ENCODE assay signal across 1 cellular context in genomic region chr16:56424791-56425438, GRCh38.
A peak's percentile ranks its signal among the peaks of the same experiment; 100 is the strongest.
TF ChIP-seq lines count a peak whose summit lies in the region.

No MANE protein-coding gene starts in this region.

TF ChIP-seq in H1, 55 proteins besides CTCF, POLR2A, EP300 and RAD21:
- TF ChIP-seq EGR1 (IDR thresholded peaks at IDR 0.05; ENCODE audit: borderline replicate concordance, low read depth, low read length) (peak; percentile 20; the same call in 1 of the 2 replicates), RFX5 (IDR thresholded peaks at IDR 0.05; ENCODE audit: borderline replicate concordance, low read depth, low read length) (no peak), ATF3 (IDR thresholded peaks at IDR 0.05; ENCODE audit: insufficient read depth, low read depth, low read length) (no peak), HDAC2 (IDR thresholded peaks at IDR 0.05; ENCODE audit: borderline replicate concordance in 1 of 2, low read depth in 2 of 2, low read length in 2 of 2) (no peak), PHF8 (conservative IDR thresholded peaks at IDR 0.05; ENCODE audit: low read depth, low read length) (peak; percentile 56), TBP (IDR thresholded peaks at IDR 0.05; ENCODE audit: low read depth, low read length) (no peak), CEBPB (IDR thresholded peaks at IDR 0.05; ENCODE audit: low read depth, low read length) (no peak), SP1 (IDR thresholded peaks at IDR 0.05; ENCODE audit: low read depth, low read length) (no peak), BRCA1 (IDR thresholded peaks at IDR 0.05; ENCODE audit: low read depth, low read length) (no peak), MAX (IDR thresholded peaks at IDR 0.05) (no peak), GTF2F1 (IDR thresholded peaks at IDR 0.05; ENCODE audit: borderline replicate concordance, low read depth, low read length) (no peak), USF2 (IDR thresholded peaks at IDR 0.05; ENCODE audit: low read length) (no peak), TEAD4 (IDR thresholded peaks at IDR 0.05; ENCODE audit: low read depth, low read length) (no peak), RNF2 (IDR thresholded peaks at IDR 0.05; ENCODE audit: borderline replicate concordance, low read depth, low read length, missing control alignments, poor library complexity, severe bottlenecking) (no peak), BCL11A (IDR thresholded peaks at IDR 0.05; ENCODE audit: low read depth in 2 of 2, low read length in 2 of 2) (no peak), HDAC6 (IDR thresholded peaks at IDR 0.05; ENCODE audit: low read depth, low read length) (no peak), CBX8 (IDR thresholded peaks at IDR 0.05; ENCODE audit: borderline replicate concordance, low read depth, low read length) (no peak), ZNF274 (IDR thresholded peaks at IDR 0.05; ENCODE audit: borderline replicate concordance, extremely low read depth, low read length) (no peak), CTBP2 (IDR thresholded peaks at IDR 0.05; ENCODE audit: borderline replicate concordance, insufficient read depth, insufficient read length, low read length) (peak; percentile 52), POLR2AphosphoS5 (IDR thresholded peaks at IDR 0.05; ENCODE audit: low read depth, low read length) (no peak), JUND (IDR thresholded peaks at IDR 0.05; ENCODE audit: low read length) (no peak), SIX5 (IDR thresholded peaks at IDR 0.05; ENCODE audit: low read depth, low read length) (no peak), KDM5A (IDR thresholded peaks at IDR 0.05; ENCODE audit: low read length) (no peak), SIN3A (conservative IDR thresholded peaks at IDR 0.05 in 1 of 2, IDR thresholded peaks at IDR 0.05 in 1 of 2; ENCODE audit: low read depth in 1 of 2, low read length in 2 of 2) (peak in 1 of 2 experiments; percentile 66; a peak in 1 of 4 replicates), EZH2 (IDR thresholded peaks at IDR 0.05; ENCODE audit: low read depth, low read length, severe bottlenecking) (no peak), FOSL1 (IDR thresholded peaks at IDR 0.05; ENCODE audit: insufficient read depth, low read depth, low read length) (no peak), KDM4A (IDR thresholded peaks at IDR 0.05; ENCODE audit: low read depth, low read length, severe bottlenecking) (peak; percentile 85), KDM1A (IDR thresholded peaks at IDR 0.05; ENCODE audit: borderline replicate concordance, low read length) (no peak), SP4 (IDR thresholded peaks at IDR 0.05; ENCODE audit: low read length) (no peak), TAF1 (IDR thresholded peaks at IDR 0.05; ENCODE audit: low read depth, low read length) (no peak)
